9 cellular contexts compared by ENCODE assay signal in genomic region chr1:3543076-3544049, GRCh38.
DNase-seq lines count a peak whose midpoint lies in the region; ATAC-seq and TF ChIP-seq lines count a peak whose summit lies in the region.
"Had no signal": no experiment of that assay in that cellular context is flagged by ENCODE, and none has a peak within 500 bp of the region (broad histone marks: within the 10 kb centered on the region; RNA-seq: fewer than 3 reads in every experiment).

No MANE protein-coding gene starts in this region.

- no peaks in the 10 kb centered on the region for H3K9me3 ChIP-seq in adrenal gland (replicated peaks in 1 of 3)

- H3K27me3 ChIP-seq in adrenal gland = no peaks in the 10 kb centered on the region

- no peak overlapping the region for H3K4me3 ChIP-seq in adrenal gland

- ATAC-seq in left cardiac atrium = peak; percentile 36 to 58

- no peak for TF ChIP-seq CTCF in adrenal gland (IDR thresholded peaks at IDR 0.05)

- H3K27ac ChIP-seq in adrenal gland = peak overlapping the region in 2 of 5 donors; percentile 57 to 65

- DNase-seq in GM03348 (ENCODE audit: low spot score) = peak; percentile 97
- DNase-seq in adrenal gland = peak in 6 of 7 donors; percentile 7 to 56 (median 32)
- DNase-seq in left cardiac atrium = peak; percentile 77
- DNase-seq in retina = peak; percentile 71
- no peak for DNase-seq in COLO668 (lab: John Stamatoyannopoulos, UW; ENCODE audit: unreplicated experiment)
- DNase-seq in NCI-H345 (lab: John Stamatoyannopoulos, UW) = no peak
- no peak for DNase-seq in activated CD4-positive, alpha-beta T cell treated with anti-CD3 and anti-CD28 coated beads for 48 hours
- no peak for DNase-seq in RKO (ENCODE audit: low spot score)
- DNase-seq: activated naive CD4-positive, alpha-beta T cell treated with anti-CD3 and anti-CD28 coated beads for 36 hours had no signal

- peaks cover 0 to 4% of the 10 kb centered on the region in 2 donors for H3K4me1 ChIP-seq in adrenal gland (replicated peaks in 1 of 2)

- 43 to 66% (median 63%) methylated on average over 11 to 51 of the region's 51 CpGs for WGBS in adrenal gland, 4 donors

- no peaks in the 10 kb centered on the region for H3K36me3 ChIP-seq in adrenal gland (replicated peaks in 1 of 2)

- intact Hi-C loops in adrenal gland (cut with DNase I) = no loop called here
- intact Hi-C loops in left cardiac atrium (cut with DNase I) = no loop called here

- no peak for TF ChIP-seq POLR2A in adrenal gland (IDR thresholded peaks at IDR 0.05)

Comparison
In these comparisons a context has a peak if more than half of its experiments do, and no peak if none do; other contexts are left out.
1. DNase-seq: peak in GM03348 (single experiment), adrenal gland (6 of 7), left cardiac atrium (single experiment) and retina (single experiment); none in COLO668 (single experiment), NCI-H345 (single experiment), activated CD4-positive, alpha-beta T cell treated with anti-CD3 and anti-CD28 coated beads for 48 hours (single experiment) and RKO (single experiment).